Comparison of ENCODE assay signal across 21 cellular contexts in genomic region chr14:87691482-87691881, GRCh38.
"Had no signal": no experiment of that assay in that cellular context is flagged by ENCODE, and none has a peak within 500 bp of the region (broad histone marks: within the 10 kb centered on the region; RNA-seq: fewer than 3 reads in every experiment).

No MANE protein-coding gene starts in this region.

- ATAC-seq: activated CD8-positive, alpha-beta T cell treated with anti-CD3 and anti-CD28 coated beads, Interleukin-2, amount 10 ng/mL, durations not matched to agents 7 days and 5 days; activated naive CD4-positive, alpha-beta T cell treated with anti-CD3 and anti-CD28 coated beads, Interleukin-2, amount 50 U/mL, for 72 hours; activated T-cell treated with anti-CD3 and anti-CD28 coated beads, Interleukin-2, amount 50 U/mL, for 72 hours; naive thymus-derived CD8-positive, alpha-beta T cell; stimulated activated naive B cell treated with anti-CD40 and anti-IgM and Interleukin-4, amounts not matched to agents 10 μg/mL and 1 μg/mL and 100 μg/mL, for 72 hours had no signal

- DNase-seq: activated CD4-positive, alpha-beta T cell treated with anti-CD3 and anti-CD28 coated beads, Interleukin-2, amount 10 ng/mL, durations not matched to agents 24 days and 14 days; activated CD4-positive, CD25-positive, alpha-beta regulatory T cell; activated CD8-positive, alpha-beta memory T cell treated with anti-CD3 and anti-CD28 coated beads, Interleukin-2, amount 50 U/mL, for 4 hours; activated CD8-positive, alpha-beta T cell treated with anti-CD3 and anti-CD28 coated beads, Interleukin-2, amount 10 ng/mL, durations not matched to agents 7 days and 5 days; activated gamma-delta T cell; activated T-cell treated with anti-CD3 and anti-CD28 coated beads, Interleukin-2, amount 50 U/mL, for 72 hours; amniotic stem cell; caudate nucleus; colonic mucosa; esophagus squamous epithelium; hypothalamus; naive thymus-derived CD8-positive, alpha-beta T cell; stimulated activated CD4-positive, alpha-beta T cell treated with anti-CD3 and anti-CD28 coated beads, Interleukin-15, amount 100 ng/mL, for 24 hours; stimulated activated CD4-positive, alpha-beta T cell treated with anti-CD3 and anti-CD28 coated beads, Interleukin-4, amount 100 ng/mL, for 1 hour; stimulated activated naive B cell treated with anti-CD40 and anti-IgM and Interleukin-4, amounts not matched to agents 10 μg/mL and 1 μg/mL and 100 μg/mL, for 72 hours; T-helper 2 cell had no signal

- H3K36me3 ChIP-seq: colonic mucosa, esophagus squamous epithelium, neutrophil, tibial nerve, vagina had no signal

- H3K27me3 ChIP-seq: colonic mucosa, esophagus squamous epithelium, neutrophil, tibial nerve, vagina had no signal

- H3K27ac ChIP-seq: colonic mucosa, esophagus squamous epithelium, neutrophil, skin epidermis, tibial nerve, vagina had no signal

- H3K4me3 ChIP-seq: colonic mucosa, esophagus squamous epithelium, skin epidermis, tibial nerve, vagina had no signal

- H3K4me1 ChIP-seq: colonic mucosa, esophagus squamous epithelium, vagina had no signal

- H3K9me3 ChIP-seq: colonic mucosa, esophagus squamous epithelium, neutrophil, tibial nerve, vagina had no signal
